19 cellular contexts compared by ENCODE assay signal in genomic region chr13:33862006-33862405, GRCh38. TPM values are rescaled to one million over a fixed set of nuclear protein-coding genes. Genes with fewer than 3 reads are reported as not detected.
DNase-seq lines count a peak whose midpoint lies in the region; FAIRE-seq and TF ChIP-seq lines count a peak whose summit lies in the region.
"Had no signal": no experiment of that assay in that cellular context is flagged by ENCODE, and none has a peak within 500 bp of the region (broad histone marks: within the 10 kb centered on the region; RNA-seq: fewer than 3 reads in every experiment).

No MANE protein-coding gene starts in this region.

- H3K9me3 ChIP-seq in endothelial cell of umbilical vein (replicated peaks; ENCODE audit: control insufficient read depth, insufficient read depth, low read length) (no peaks in the 10 kb centered on the region), trophoblast cell (ENCODE audit: insufficient read depth, low read depth, low read length) (no peaks in the 10 kb centered on the region)
- H3K9me3 ChIP-seq: SK-N-SH had no signal

- no peak overlapping the region for H2AK5ac ChIP-seq in trophoblast cell (ENCODE audit: low read length)

- H3K4me3 ChIP-seq in endothelial cell of umbilical vein (replicated peaks in 1 of 3; ENCODE audit: insufficient read depth in 1 of 3, low read depth in 1 of 3, low read length in 3 of 3): no peak overlapping the region
- H3K4me3 ChIP-seq in trophoblast cell (ENCODE audit: low read depth, low read length): no peak overlapping the region
- H3K4me3 ChIP-seq: GM23338 had no signal

- H3K9ac ChIP-seq in endothelial cell of umbilical vein (replicated peaks; ENCODE audit: extremely low read depth, insufficient read depth, low read length) (no peak overlapping the region), trophoblast cell (ENCODE audit: low read length) (no peak overlapping the region)
- H3K9ac ChIP-seq: SK-N-SH had no signal

- H3K36me3 ChIP-seq in endothelial cell of umbilical vein (ENCODE audit: control insufficient read depth in 2 of 2, extremely low read depth in 1 of 2, insufficient read depth in 2 of 2, low read length in 2 of 2) (no peaks in the 10 kb centered on the region), trophoblast cell (ENCODE audit: control insufficient read depth in 1 of 2, insufficient read depth in 2 of 2, low read length in 2 of 2) (peaks cover 0 to 2% of the 10 kb centered on the region in 2 experiments)

- POLR2A ChIA-PET in endothelial cell of umbilical vein (lab: Charles Lee): no interaction called here

- no peaks in the 10 kb centered on the region for H3K4me1 ChIP-seq in endothelial cell of umbilical vein (ENCODE audit: control insufficient read depth, extremely low read depth, insufficient read depth, low read length)
- no peaks in the 10 kb centered on the region for H3K4me1 ChIP-seq in trophoblast cell (ENCODE audit: control insufficient read depth in 1 of 2, insufficient read depth in 2 of 2, low read length in 2 of 2)

- H3K79me2 ChIP-seq in endothelial cell of umbilical vein (ENCODE audit: control insufficient read depth, insufficient read depth, low read length) (no peaks in the 10 kb centered on the region), trophoblast cell (ENCODE audit: control insufficient read depth, insufficient read depth, low read length, poor library complexity) (no peaks in the 10 kb centered on the region)

- H3K27me3 ChIP-seq in endothelial cell of umbilical vein (ENCODE audit: control insufficient read depth in 2 of 2, insufficient read depth in 2 of 2, low read length in 2 of 2) (no peaks in the 10 kb centered on the region), trophoblast cell (ENCODE audit: insufficient read depth, low read length) (no peaks in the 10 kb centered on the region)

- H2BK5ac ChIP-seq in trophoblast cell (ENCODE audit: low read depth, low read length, poor library complexity): no peak overlapping the region

- H2AFZ ChIP-seq in endothelial cell of umbilical vein (ENCODE audit: low read depth, low read length) (no peak overlapping the region), trophoblast cell (ENCODE audit: insufficient read depth, low read length, poor library complexity) (no peak overlapping the region)
- H2AFZ ChIP-seq: GM23338 had no signal

- no peaks in the 10 kb centered on the region for H3K9me1 ChIP-seq in endothelial cell of umbilical vein (replicated peaks; ENCODE audit: control insufficient read depth, extremely low read depth, insufficient read depth, low read length)

- no CpG with 5 or more reads among the region's 5 CpGs for WGBS in trophoblast cell (ENCODE audit: extremely low coverage, insufficient coverage, insufficient read length)

- no TSS peak for BruUV-seq in endothelial cell of umbilical vein (replicated peaks; lab: Mats Ljungman, UMichigan)

- H4K12ac ChIP-seq in trophoblast cell (ENCODE audit: low read depth, low read length): no peak overlapping the region

- no peak overlapping the region for H3K18ac ChIP-seq in trophoblast cell (ENCODE audit: low read length)

- H3K4ac ChIP-seq in trophoblast cell (ENCODE audit: low read depth, low read length): no peak overlapping the region

- TF ChIP-seq CTCF in endothelial cell of umbilical vein (IDR thresholded peaks at IDR 0.05; ENCODE audit: extremely low read depth in 1 of 2, insufficient read depth in 1 of 2, low read depth in 1 of 2, low read length in 2 of 2): no peak

- dilution Hi-C loops in endothelial cell of umbilical vein (cut with MboI; ENCODE audit: extremely low pct_ligation_motif_present, low sequenced_read_pairs): no loop called here

- intact Hi-C loops in endothelial cell of umbilical vein (cut with micrococcal nuclease): no loop called here

- no peaks in the 10 kb centered on the region for H4K20me1 ChIP-seq in endothelial cell of umbilical vein (replicated peaks; ENCODE audit: control insufficient read depth, extremely low read depth, insufficient read depth, low read length)

- H4K91ac ChIP-seq in trophoblast cell (ENCODE audit: low read depth, low read length): no peak overlapping the region

- H3K14ac ChIP-seq in trophoblast cell (ENCODE audit: low read length): no peak overlapping the region

- H3K4me2 ChIP-seq in endothelial cell of umbilical vein (ENCODE audit: insufficient read depth, low read length) (no peak overlapping the region), trophoblast cell (ENCODE audit: low read length) (no peak overlapping the region)
- H3K4me2 ChIP-seq: GM23338, SK-N-SH had no signal

- no peak overlapping the region for H2BK120ac ChIP-seq in trophoblast cell (ENCODE audit: insufficient read depth, low read length, poor library complexity)

- H4K8ac ChIP-seq in trophoblast cell (ENCODE audit: low read depth, low read length): no peak overlapping the region

- in situ Hi-C loops in G401 (cut with HindIII; ENCODE audit: low sequenced_read_pairs): no loop called here

- H2BK12ac ChIP-seq in trophoblast cell (ENCODE audit: low read length): no peak overlapping the region

- no peak overlapping the region for H3K23ac ChIP-seq in trophoblast cell (ENCODE audit: low read length)

- DNase-seq in G401 (ENCODE audit: low spot score) (peak; percentile 49), NCI-H1105 (lab: John Stamatoyannopoulos, UW) (peak; percentile 2), NCI-H748 (lab: John Stamatoyannopoulos, UW; ENCODE audit: unreplicated experiment) (peak; percentile 60), endothelial cell of umbilical vein (ENCODE audit: low read depth, low spot score) (no peak), trophoblast cell (no peak)
- DNase-seq in activated CD8-positive, alpha-beta memory T cell treated with anti-CD3 and anti-CD28 coated beads, Interleukin-2, amount 50 U/mL, for 48 hours: no peak
- no peak for DNase-seq in stimulated activated CD4-positive, alpha-beta T cell treated with anti-CD3 and anti-CD28 coated beads, Interleukin-12 subunit alpha, Interleukin-12 subunit beta, amount 100 ng/mL, for 4 hours
- DNase-seq: ACHN, DMS153, EL, HCEC 1CT, NCI-H1930, OCI-M1, SHP77 treated with DMSO at 0.1 percent for 48 hours, SK-N-SH had no signal

- no peaks in the 10 kb centered on the region for H3K79me1 ChIP-seq in trophoblast cell (ENCODE audit: low read length)

- no peak for TF ChIP-seq POLR2A in endothelial cell of umbilical vein (IDR thresholded peaks at IDR 0.05; ENCODE audit: low read depth, low read length)

- FAIRE-seq in endothelial cell of umbilical vein (lab: Jason Lieb, UNC): peak; percentile 15
- FAIRE-seq: GM12891, HTR-8/SVneo had no signal

- H3K27ac ChIP-seq in endothelial cell of umbilical vein (ENCODE audit: insufficient read depth, low read depth, low read length) (no peak overlapping the region), trophoblast cell (ENCODE audit: low read depth, low read length) (no peak overlapping the region)
- H3K27ac ChIP-seq: C4-2B had no signal

- CTCF ChIA-PET in endothelial cell of umbilical vein (lab: Charles Lee): no interaction called here

TF ChIP-seq in endothelial cell of umbilical vein, 7 proteins besides CTCF, POLR2A, EP300 and RAD21:
- no peak for TF ChIP-seq JUN (IDR thresholded peaks at IDR 0.05; ENCODE audit: borderline replicate concordance, insufficient read depth, insufficient read length, low read depth)
- TF ChIP-seq, protein P1, sequence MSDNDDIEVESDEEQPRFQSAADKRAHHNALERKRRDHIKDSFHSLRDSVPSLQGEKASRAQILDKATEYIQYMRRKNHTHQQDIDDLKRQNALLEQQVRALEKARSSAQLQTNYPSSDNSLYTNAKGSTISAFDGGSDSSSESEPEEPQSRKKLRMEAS (IDR thresholded peaks at IDR 0.05; ENCODE audit: insufficient read depth, insufficient read length): no peak
- no peak for TF ChIP-seq GATA2 (IDR thresholded peaks at IDR 0.05; ENCODE audit: insufficient read depth, insufficient read length, low read depth, low read length)
- TF ChIP-seq MYC (IDR thresholded peaks at IDR 0.05; ENCODE audit: low read depth, low read length): no peak
- TF ChIP-seq POLR2AphosphoS5 (IDR thresholded peaks at IDR 0.05; ENCODE audit: insufficient read depth, low read depth, low read length): no peak
- no peak for TF ChIP-seq FOS (IDR thresholded peaks at IDR 0.05; ENCODE audit: borderline replicate concordance, insufficient read depth, low read length)
- TF ChIP-seq EZH2 (IDR thresholded peaks at IDR 0.05; ENCODE audit: borderline replicate concordance, low read depth, low read length, severe bottlenecking): no peak

RNA-seq across cellular contexts. Expression of gene RFC3, which starts 44.1 kb away (rescaled TPM):
- 43.1 and 58.2 TPM in 2 replicates for total RNA-seq in G401 (2014; rRNA removed; shearing (Covaris generic))
- total RNA-seq in endothelial cell of umbilical vein: 17.9 and 19.5 TPM in 2 replicates
- 5.2 and 7.3 TPM in 2 replicates for polyA plus RNA-seq in endothelial cell of umbilical vein
- 10.9 and 14.4 TPM in 2 replicates for polyA plus RNA-seq in endothelial cell of umbilical vein (2011; cell fraction: cytosol; rRNA removed)
- polyA plus RNA-seq in endothelial cell of umbilical vein (2011; cell fraction: nucleus; rRNA removed): 17.3 and 33.9 TPM in 2 replicates
- 8.5 and 17.8 TPM in 2 replicates for polyA plus RNA-seq in endothelial cell of umbilical vein (2012)
- polyA minus RNA-seq in endothelial cell of umbilical vein: 9.8 and 11.5 TPM in 2 replicates
- 29.4 TPM for polyA minus RNA-seq in endothelial cell of umbilical vein (2011; cell fraction: cytosol; rRNA and poly(A)+ RNA removed)
- 28.1 and 45.2 TPM in 2 replicates for polyA minus RNA-seq in endothelial cell of umbilical vein (2011; cell fraction: nucleus; rRNA and poly(A)+ RNA removed)
- polyA plus RNA-seq in trophoblast cell (2013): 18.5 and 18.8 TPM in 2 replicates

Comparison
In these comparisons a context has a peak if more than half of its experiments do, and no peak if none do; other contexts are left out.
1. DNase-seq: peak in G401 (single experiment), NCI-H1105 (single experiment) and NCI-H748 (single experiment); none in endothelial cell of umbilical vein (single experiment), activated CD8-positive, alpha-beta memory T cell treated with anti-CD3 and anti-CD28 coated beads, Interleukin-2, amount 50 U/mL, for 48 hours (single experiment), stimulated activated CD4-positive, alpha-beta T cell treated with anti-CD3 and anti-CD28 coated beads, Interleukin-12 subunit alpha, Interleukin-12 subunit beta, amount 100 ng/mL, for 4 hours (single experiment) and trophoblast cell (0 of 2).